10 cellular contexts compared by ENCODE assay signal in genomic region chr7:36286688-36287087, GRCh38.
A peak's percentile ranks its signal among the peaks of the same experiment; 100 is the strongest.
DNase-seq lines count a peak whose midpoint lies in the region; ATAC-seq and TF ChIP-seq lines count a peak whose summit lies in the region.
"Had no signal": no experiment of that assay in that cellular context is flagged by ENCODE, and none has a peak within 500 bp of the region (broad histone marks: within the 10 kb centered on the region; RNA-seq: fewer than 3 reads in every experiment).

No MANE protein-coding gene starts in this region.

- H3K4me3 ChIP-seq in heart left ventricle (no peak overlapping the region), transverse colon (no peak overlapping the region), left lung (no peak overlapping the region)
- H3K4me3 ChIP-seq: cardiac muscle cell, SK-N-MC had no signal

- H3K9me3 Mint-ChIP-seq in activated B cell treated with CpG ODN at 0.5 μM for 24 hours = no peaks in the 10 kb centered on the region
- H3K9me3 Mint-ChIP-seq in immature natural killer cell = no peaks in the 10 kb centered on the region

- H3K4me1 Mint-ChIP-seq in activated B cell treated with CpG ODN at 0.5 μM for 24 hours (peaks cover 57% of the 10 kb centered on the region), immature natural killer cell (peaks cover 52 to 57% of the 10 kb centered on the region in 2 donors)

- intact Hi-C loops in heart left ventricle (cut with DNase I) = loop anchor here in 5 of 10 donors (5.0 to 10.0 kb wide), 4 partner anchors 82 to 134 kb away; partner anchors contain the start of gene EEPD1 (in 2 of the 5)
- intact Hi-C loops in Right ventricle myocardium superior (cut with DNase I) = no loop called here
- intact Hi-C loops in activated B cell treated with CpG ODN at 0.5 μM for 24 hours (cut with micrococcal nuclease) = loop anchor here (2.0 to 10.0 kb wide), 2 partner anchors 22 to 592 kb away; partner anchors contain the start of gene HERPUD2
- intact Hi-C loops in transverse colon (cut with DNase I; ENCODE audit: low total_unique reads) = no loop called here
- intact Hi-C loops in left lung (cut with DNase I) = no loop called here

- TF ChIP-seq CTCF in heart left ventricle (IDR thresholded peaks at IDR 0.05) (no peak), activated B cell treated with CpG ODN at 0.5 μM for 24 hours (IDR thresholded peaks at IDR 0.05) (no peak), transverse colon (IDR thresholded peaks at IDR 0.05) (no peak), left lung (IDR thresholded peaks at IDR 0.05) (no peak)

- CTCF ChIA-PET in activated B cell treated with CpG ODN at 0.5 μM for 24 hours (lab: Charles Lee) = interaction anchor here (1.0 to 7.9 kb wide), 3 partner anchors 33 to 311 kb away, joined by 3 to 124 read pairs (median 3); no protein-coding TSS in a partner anchor

- H3K27me3 Mint-ChIP-seq in activated B cell treated with CpG ODN at 0.5 μM for 24 hours = peaks cover 7% of the 10 kb centered on the region
- peaks cover 0 to 4% (median 2%) of the 10 kb centered on the region in 3 donors for H3K27me3 Mint-ChIP-seq in immature natural killer cell (ENCODE audit: low read depth in 3 of 3)

- H3K27ac Mint-ChIP-seq in activated B cell treated with CpG ODN at 0.5 μM for 24 hours = peak overlapping the region; percentile 77
- peak overlapping the region; percentile 16 to 99 (median 86) for H3K27ac Mint-ChIP-seq in immature natural killer cell

- H3K27ac ChIP-seq in heart left ventricle (peak overlapping the region in 11 of 12 donors; percentile 2 to 86 (median 61)), transverse colon (peak overlapping the region; percentile 66 to 74 (median 72)), left lung (peak overlapping the region in 1 of 2 donors; percentile 78)
- H3K27ac ChIP-seq: cardiac muscle cell, SK-N-MC had no signal

- peak overlapping the region; percentile 11 for H3K4me3 Mint-ChIP-seq in activated B cell treated with CpG ODN at 0.5 μM for 24 hours
- peak overlapping the region; percentile 48 to 83 (median 61) for H3K4me3 Mint-ChIP-seq in immature natural killer cell

- DNase-seq in heart left ventricle (no peak), Right ventricle myocardium superior (no peak), activated B cell treated with CpG ODN at 0.5 μM for 24 hours (no peak), immature natural killer cell (no peak), transverse colon (no peak), NCI-H345 treated with DMSO at 0.1 percent for 48 hours (lab: John Stamatoyannopoulos, UW; ENCODE audit: unreplicated experiment) (no peak), left lung (no peak)

- no peaks in the 10 kb centered on the region for H3K27me3 ChIP-seq in heart left ventricle
- no peaks in the 10 kb centered on the region for H3K27me3 ChIP-seq in transverse colon
- H3K27me3 ChIP-seq in left lung = no peaks in the 10 kb centered on the region
- H3K27me3 ChIP-seq: cardiac muscle cell had no signal

- 82 to 92% (median 84%) methylated on average over 3 to 4 of the region's 4 CpGs for WGBS in heart left ventricle, 4 donors
- WGBS in transverse colon (ENCODE audit: low coverage in 1 of 2), 2 donors = 89 to 100% methylated on average over 1 to 4 of the region's 4 CpGs

- no peaks in the 10 kb centered on the region for H3K9me3 ChIP-seq in heart left ventricle
- no peaks in the 10 kb centered on the region for H3K9me3 ChIP-seq in transverse colon
- no peaks in the 10 kb centered on the region for H3K9me3 ChIP-seq in left lung

- POLR2A ChIA-PET in activated B cell treated with CpG ODN at 0.5 μM for 24 hours (lab: Charles Lee) = no interaction called here

- in situ Hi-C loops in transverse colon (cut with MboI; ENCODE audit: low pct_ligation_motif_present in 1 of 4, low pct_unique_long_range_greater_than_20kb in 1 of 4, low sequenced_read_pairs in 3 of 4) = loop anchor here in 1 of 4 donors (25.0 kb wide), 1 partner anchor 124 kb away; the partner anchor contains the start of gene EEPD1

- H3K36me3 Mint-ChIP-seq in activated B cell treated with CpG ODN at 0.5 μM for 24 hours (ENCODE audit: low read depth) (no peaks in the 10 kb centered on the region), immature natural killer cell (no peaks in the 10 kb centered on the region)

- no peak for TF ChIP-seq EP300 in transverse colon (IDR thresholded peaks at IDR 0.05; ENCODE audit: low read depth)

- ATAC-seq in heart left ventricle = no peak
- no peak for ATAC-seq in Right ventricle myocardium superior (ENCODE audit: poor library complexity)
- no peak for ATAC-seq in activated B cell treated with CpG ODN at 0.5 μM for 24 hours (ENCODE audit: low read depth)
- ATAC-seq in HG03520 (IDR thresholded peaks at IDR 0.05; ENCODE audit: unreplicated experiment) = no peak
- no peak for ATAC-seq in left lung

- H3K4me1 ChIP-seq in heart left ventricle (peaks cover 3 to 88% (median 37%) of the 10 kb centered on the region in 12 donors), transverse colon (peaks cover 15 to 63% (median 35%) of the 10 kb centered on the region in 4 donors), left lung (peaks cover 8 to 87% of the 10 kb centered on the region in 2 donors)

- H3K36me3 ChIP-seq in heart left ventricle = peaks cover 0 to 18% (median 6%) of the 10 kb centered on the region in 9 donors
- H3K36me3 ChIP-seq in transverse colon = no peaks in the 10 kb centered on the region
- no peaks in the 10 kb centered on the region for H3K36me3 ChIP-seq in left lung
- H3K36me3 ChIP-seq: cardiac muscle cell had no signal

- no peak for TF ChIP-seq POLR2A in heart left ventricle (IDR thresholded peaks at IDR 0.05)
- TF ChIP-seq POLR2A in transverse colon (IDR thresholded peaks at IDR 0.05) = no peak
